Comparison of ENCODE assay signal across 8 cellular contexts in the genomic region with DNA sequence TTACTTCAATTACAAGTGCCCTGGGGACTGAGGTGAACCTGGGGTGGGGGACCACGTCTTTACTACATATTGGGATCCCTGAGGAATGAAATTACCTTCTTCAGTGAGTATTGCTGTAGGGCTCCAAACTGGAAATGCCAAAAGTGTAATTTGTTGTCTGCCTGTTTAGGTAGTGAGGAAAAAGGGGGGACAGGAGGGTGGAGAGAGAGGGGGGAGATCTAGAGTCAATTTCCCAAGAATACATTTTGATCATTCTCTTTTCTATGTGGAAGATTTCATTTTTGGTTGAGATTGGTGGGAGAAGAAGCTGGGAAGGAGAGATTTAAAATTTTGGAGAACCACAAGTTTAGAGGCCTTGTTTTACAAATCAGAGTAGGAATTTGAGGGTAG.
DNase-seq lines count a peak whose midpoint lies in the region; ATAC-seq and TF ChIP-seq lines count a peak whose summit lies in the region.

No MANE protein-coding gene starts in this region.

- CTCF ChIA-PET in SK-N-SH (lab: Yijun Ruan, JAX): interaction anchor here (1.3 to 1.6 kb wide), 4 partner anchors 34 to 450 kb away, joined by 3 to 7 read pairs (median 4); no protein-coding TSS in a partner anchor

- no peak for ATAC-seq in SK-N-SH treated with all-trans-retinoic acid at 6 μM for 48 hours
- ATAC-seq in stimulated activated memory B cell treated with anti-CD40 and anti-IgM and Interleukin-4, amounts not matched to agents 10 μg/mL and 1 μg/mL and 100 μg/mL, for 72 hours: no peak
- ATAC-seq in HG03571 (IDR thresholded peaks at IDR 0.05; ENCODE audit: unreplicated experiment): no peak
- no peak for ATAC-seq in HG03442 (IDR thresholded peaks at IDR 0.05; ENCODE audit: unreplicated experiment)

- H3K27ac ChIP-seq in SK-N-SH (ENCODE audit: low read depth in 2 of 2, low read length in 1 of 2): peak overlapping the region; percentile 94 to 95; a peak in 2 of 4 replicates

- no peaks in the 10 kb centered on the region for H3K9me2 ChIP-seq in SK-N-SH

- peaks cover 15 to 23% of the 10 kb centered on the region in 2 experiments for H3K4me1 ChIP-seq in SK-N-SH (ENCODE audit: control insufficient read depth in 1 of 2, insufficient read depth in 2 of 2, low read depth in 1 of 2, low read length in 1 of 2)

- peak overlapping the region; percentile 75 for H3K27ac Mint-ChIP-seq in activated naive CD8-positive, alpha-beta T cell treated with anti-CD3 and anti-CD28 coated beads for 36 hours
- H3K27ac Mint-ChIP-seq in immature natural killer cell: peak overlapping the region; percentile 53 to 91 (median 90)
- peak overlapping the region; percentile 85 for H3K27ac Mint-ChIP-seq in stimulated activated memory B cell treated with anti-CD40 and anti-IgM and Interleukin-4, amounts not matched to agents 10 μg/mL and 1 μg/mL and 100 μg/mL, for 72 hours

- H3K9me3 ChIP-seq in SK-N-SH: no peaks in the 10 kb centered on the region

- POLR2A ChIA-PET in SK-N-SH (lab: Yijun Ruan, JAX): interaction anchor here (1.6 kb wide), 1 partner anchor 442 kb away, joined by 3 read pairs; the partner anchor contains the start of gene ACYP2

- H3K79me2 ChIP-seq in SK-N-SH (ENCODE audit: insufficient read depth): peaks cover 52% of the 10 kb centered on the region

- peaks cover 15% of the 10 kb centered on the region for H3K36me3 Mint-ChIP-seq in activated naive CD8-positive, alpha-beta T cell treated with anti-CD3 and anti-CD28 coated beads for 36 hours
- H3K36me3 Mint-ChIP-seq in immature natural killer cell: no peaks in the 10 kb centered on the region
- no peaks in the 10 kb centered on the region for H3K36me3 Mint-ChIP-seq in stimulated activated memory B cell treated with anti-CD40 and anti-IgM and Interleukin-4, amounts not matched to agents 10 μg/mL and 1 μg/mL and 100 μg/mL, for 72 hours

- H4K20me1 ChIP-seq in SK-N-SH (ENCODE audit: insufficient read depth): 0 out of 2 replicates have a peak, but pooled peaks cover 6% of the 10 kb centered on the region

- no peaks in the 10 kb centered on the region for H3K27me3 Mint-ChIP-seq in activated naive CD8-positive, alpha-beta T cell treated with anti-CD3 and anti-CD28 coated beads for 36 hours
- H3K27me3 Mint-ChIP-seq in immature natural killer cell (ENCODE audit: low read depth in 3 of 3): peaks cover 5 to 16% (median 6%) of the 10 kb centered on the region in 3 donors
- no peaks in the 10 kb centered on the region for H3K27me3 Mint-ChIP-seq in stimulated activated memory B cell treated with anti-CD40 and anti-IgM and Interleukin-4, amounts not matched to agents 10 μg/mL and 1 μg/mL and 100 μg/mL, for 72 hours

- peak overlapping the region; percentile 84 for H3K4me2 ChIP-seq in SK-N-SH

- H3K9me3 Mint-ChIP-seq in activated naive CD8-positive, alpha-beta T cell treated with anti-CD3 and anti-CD28 coated beads for 36 hours: no peaks in the 10 kb centered on the region
- no peaks in the 10 kb centered on the region for H3K9me3 Mint-ChIP-seq in immature natural killer cell
- no peaks in the 10 kb centered on the region for H3K9me3 Mint-ChIP-seq in stimulated activated memory B cell treated with anti-CD40 and anti-IgM and Interleukin-4, amounts not matched to agents 10 μg/mL and 1 μg/mL and 100 μg/mL, for 72 hours

- TF ChIP-seq RAD21 in SK-N-SH (IDR thresholded peaks at IDR 0.05; ENCODE audit: low read length): no peak

- no peak overlapping the region for H2AFZ ChIP-seq in SK-N-SH (ENCODE audit: low read depth)

- H3K4me3 Mint-ChIP-seq in activated naive CD8-positive, alpha-beta T cell treated with anti-CD3 and anti-CD28 coated beads for 36 hours: peak overlapping the region; percentile 78
- H3K4me3 Mint-ChIP-seq in immature natural killer cell: peak overlapping the region; percentile 74 to 90 (median 84)
- peak overlapping the region; percentile 95 for H3K4me3 Mint-ChIP-seq in stimulated activated memory B cell treated with anti-CD40 and anti-IgM and Interleukin-4, amounts not matched to agents 10 μg/mL and 1 μg/mL and 100 μg/mL, for 72 hours

- peaks cover 39% of the 10 kb centered on the region for H3K4me1 Mint-ChIP-seq in activated naive CD8-positive, alpha-beta T cell treated with anti-CD3 and anti-CD28 coated beads for 36 hours
- peaks cover 35 to 51% of the 10 kb centered on the region in 2 donors for H3K4me1 Mint-ChIP-seq in immature natural killer cell
- peaks cover 57% of the 10 kb centered on the region for H3K4me1 Mint-ChIP-seq in stimulated activated memory B cell treated with anti-CD40 and anti-IgM and Interleukin-4, amounts not matched to agents 10 μg/mL and 1 μg/mL and 100 μg/mL, for 72 hours

- DNase-seq in SK-N-SH: no peak
- DNase-seq in activated naive CD8-positive, alpha-beta T cell treated with anti-CD3 and anti-CD28 coated beads for 36 hours: no peak
- DNase-seq in immature natural killer cell: no peak
- DNase-seq in NCI-H1105 treated with DMSO at 0.1 percent for 48 hours (lab: John Stamatoyannopoulos, UW): no peak

- H3K27me3 ChIP-seq in SK-N-SH (ENCODE audit: insufficient read depth): no peaks in the 10 kb centered on the region

- peak overlapping the region; percentile 68 to 73; a peak in 3 of 4 replicates for H3K4me3 ChIP-seq in SK-N-SH (ENCODE audit: low read depth in 2 of 2, low read length in 1 of 2)

- no peaks in the 10 kb centered on the region for H3K36me3 ChIP-seq in SK-N-SH (replicated peaks in 1 of 2; ENCODE audit: control insufficient read depth in 1 of 2, insufficient read depth in 2 of 2, low read length in 1 of 2)

- H3K9ac ChIP-seq in SK-N-SH: peak overlapping the region; percentile 79; the same call in 1 of the 2 replicates

- TF ChIP-seq EP300 in SK-N-SH (IDR thresholded peaks at IDR 0.05; ENCODE audit: borderline replicate concordance in 1 of 2, low read depth in 1 of 2, low read length in 1 of 2): no peak

- TF ChIP-seq CTCF in SK-N-SH (IDR thresholded peaks at IDR 0.05): no peak

- 56% methylated on average over 1 of the region's 1 CpG for WGBS in SK-N-SH (ENCODE audit: low lambda C conversion rate)

- H3F3A ChIP-seq in SK-N-SH (replicated peaks; ENCODE audit: insufficient read depth): peaks cover 34% of the 10 kb centered on the region

TF ChIP-seq in SK-N-SH, 30 proteins besides CTCF, POLR2A, EP300 and RAD21 (continues in another document):
- no peak for TF ChIP-seq JUND (IDR thresholded peaks at IDR 0.05)
- TF ChIP-seq SIN3A (IDR thresholded peaks at IDR 0.05; ENCODE audit: borderline replicate concordance, low read depth, low read length): no peak
- TF ChIP-seq CHD2 (IDR thresholded peaks at IDR 0.05; ENCODE audit: low read length, partially characterized antibody): no peak
- no peak for TF ChIP-seq FOSL2 (IDR thresholded peaks at IDR 0.05; ENCODE audit: borderline replicate concordance, low read depth)
- TF ChIP-seq, protein P1, sequence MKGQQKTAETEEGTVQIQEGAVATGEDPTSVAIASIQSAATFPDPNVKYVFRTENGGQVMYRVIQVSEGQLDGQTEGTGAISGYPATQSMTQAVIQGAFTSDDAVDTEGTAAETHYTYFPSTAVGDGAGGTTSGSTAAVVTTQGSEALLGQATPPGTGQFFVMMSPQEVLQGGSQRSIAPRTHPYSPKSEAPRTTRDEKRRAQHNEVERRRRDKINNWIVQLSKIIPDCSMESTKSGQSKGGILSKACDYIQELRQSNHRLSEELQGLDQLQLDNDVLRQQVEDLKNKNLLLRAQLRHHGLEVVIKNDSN (IDR thresholded peaks at IDR 0.05; ENCODE audit: borderline replicate concordance, low read depth): no peak
- no peak for TF ChIP-seq FOXJ3 (CRISPR knock-in tag; IDR thresholded peaks at IDR 0.05)
- no peak for TF ChIP-seq SMC3 (IDR thresholded peaks at IDR 0.05; ENCODE audit: low read depth, low read length)
- no peak for TF ChIP-seq GABPA (IDR thresholded peaks at IDR 0.05; ENCODE audit: low read depth)
- TF ChIP-seq RXRA (IDR thresholded peaks at IDR 0.05; ENCODE audit: borderline replicate concordance, low read depth): no peak
- TF ChIP-seq, protein P2, sequence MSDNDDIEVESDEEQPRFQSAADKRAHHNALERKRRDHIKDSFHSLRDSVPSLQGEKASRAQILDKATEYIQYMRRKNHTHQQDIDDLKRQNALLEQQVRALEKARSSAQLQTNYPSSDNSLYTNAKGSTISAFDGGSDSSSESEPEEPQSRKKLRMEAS (IDR thresholded peaks at IDR 0.05; ENCODE audit: low read depth): no peak

TF ChIP-seq in SK-N-SH treated with all-trans-retinoic acid at 6 μM for 48 hours, 23 proteins besides CTCF, POLR2A, EP300 and RAD21:
- TF ChIP-seq TOX (CRISPR knock-in tag; IDR thresholded peaks at IDR 0.05; ENCODE audit: borderline replicate concordance) (no peak), ZFP3 (CRISPR knock-in tag; IDR thresholded peaks at IDR 0.05) (no peak), TCF4 (CRISPR knock-in tag; IDR thresholded peaks at IDR 0.05; ENCODE audit: borderline replicate concordance) (no peak), GLIS3 (CRISPR knock-in tag; IDR thresholded peaks at IDR 0.05) (no peak)
- TF ChIP-seq, protein P3, sequence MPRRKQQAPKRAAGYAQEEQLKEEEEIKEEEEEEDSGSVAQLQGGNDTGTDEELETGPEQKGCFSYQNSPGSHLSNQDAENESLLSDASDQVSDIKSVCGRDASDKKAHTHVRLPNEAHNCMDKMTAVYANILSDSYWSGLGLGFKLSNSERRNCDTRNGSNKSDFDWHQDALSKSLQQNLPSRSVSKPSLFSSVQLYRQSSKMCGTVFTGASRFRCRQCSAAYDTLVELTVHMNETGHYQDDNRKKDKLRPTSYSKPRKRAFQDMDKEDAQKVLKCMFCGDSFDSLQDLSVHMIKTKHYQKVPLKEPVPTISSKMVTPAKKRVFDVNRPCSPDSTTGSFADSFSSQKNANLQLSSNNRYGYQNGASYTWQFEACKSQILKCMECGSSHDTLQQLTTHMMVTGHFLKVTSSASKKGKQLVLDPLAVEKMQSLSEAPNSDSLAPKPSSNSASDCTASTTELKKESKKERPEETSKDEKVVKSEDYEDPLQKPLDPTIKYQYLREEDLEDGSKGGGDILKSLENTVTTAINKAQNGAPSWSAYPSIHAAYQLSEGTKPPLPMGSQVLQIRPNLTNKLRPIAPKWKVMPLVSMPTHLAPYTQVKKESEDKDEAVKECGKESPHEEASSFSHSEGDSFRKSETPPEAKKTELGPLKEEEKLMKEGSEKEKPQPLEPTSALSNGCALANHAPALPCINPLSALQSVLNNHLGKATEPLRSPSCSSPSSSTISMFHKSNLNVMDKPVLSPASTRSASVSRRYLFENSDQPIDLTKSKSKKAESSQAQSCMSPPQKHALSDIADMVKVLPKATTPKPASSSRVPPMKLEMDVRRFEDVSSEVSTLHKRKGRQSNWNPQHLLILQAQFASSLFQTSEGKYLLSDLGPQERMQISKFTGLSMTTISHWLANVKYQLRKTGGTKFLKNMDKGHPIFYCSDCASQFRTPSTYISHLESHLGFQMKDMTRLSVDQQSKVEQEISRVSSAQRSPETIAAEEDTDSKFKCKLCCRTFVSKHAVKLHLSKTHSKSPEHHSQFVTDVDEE (CRISPR knock-in tag; IDR thresholded peaks at IDR 0.05): no peak
